18 cellular contexts compared by ENCODE assay signal in the genomic region with DNA sequence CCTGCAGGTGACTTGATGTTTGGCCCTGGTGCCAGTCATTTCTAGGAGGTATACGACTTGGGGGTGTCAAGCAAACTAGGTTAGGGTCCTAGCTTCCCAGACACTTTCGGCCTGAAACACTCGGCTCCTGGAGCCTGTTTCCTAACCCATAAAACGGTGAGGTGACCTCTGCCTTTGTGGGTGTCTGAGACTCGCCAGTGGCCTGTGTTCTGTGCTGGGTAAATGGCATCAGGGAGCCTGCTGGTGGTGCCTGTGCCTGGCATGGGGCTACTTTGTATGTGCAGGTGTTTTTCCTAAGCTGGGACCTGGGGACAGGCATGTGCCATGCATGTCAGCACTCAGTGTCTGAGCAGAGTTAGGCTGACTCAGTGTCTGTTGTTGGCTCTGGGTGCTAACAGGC.
DNase-seq lines count a peak whose midpoint lies in the region; ATAC-seq, FAIRE-seq and TF ChIP-seq lines count a peak whose summit lies in the region.
"Had no signal": no experiment of that assay in that cellular context is flagged by ENCODE, and none has a peak within 500 bp of the region (broad histone marks: within the 10 kb centered on the region; RNA-seq: fewer than 3 reads in every experiment).

No MANE protein-coding gene starts in this region.

- H3K4me2 ChIP-seq in H1 (ENCODE audit: insufficient read depth in 1 of 2, low read depth in 2 of 2, low read length in 2 of 2) = no peak overlapping the region
- H3K4me2 ChIP-seq: BLaER1, PC-9 had no signal

- H2BK120ac ChIP-seq in H1 (replicated peaks; ENCODE audit: low read depth, low read length) = no peak overlapping the region

- no peaks in the 10 kb centered on the region for H3K9me3 Mint-ChIP-seq in activated naive CD8-positive, alpha-beta T cell treated with anti-CD3 and anti-CD28 coated beads, Interleukin-2, amount 50 U/mL, for 24 hours
- H3K9me3 Mint-ChIP-seq: CD8-positive, alpha-beta memory T cell had no signal

- H4K20me1 ChIP-seq in H1 (replicated peaks in 1 of 2; ENCODE audit: control insufficient read depth in 1 of 2, insufficient read depth in 2 of 2, low read length in 2 of 2) = peaks cover 15 to 39% of the 10 kb centered on the region in 2 experiments
- H4K20me1 ChIP-seq: BLaER1 had no signal

- H2AFZ ChIP-seq in H1 (ENCODE audit: low read length) = no peak overlapping the region
- H2AFZ ChIP-seq: PC-9 had no signal

- H2BK20ac ChIP-seq in H1 (ENCODE audit: low read length) = no peak overlapping the region

- no peak overlapping the region for H3K27ac Mint-ChIP-seq in activated naive CD8-positive, alpha-beta T cell treated with anti-CD3 and anti-CD28 coated beads, Interleukin-2, amount 50 U/mL, for 24 hours
- H3K27ac Mint-ChIP-seq: CD8-positive, alpha-beta memory T cell had no signal

- peaks cover 4% of the 10 kb centered on the region for H3K27me3 Mint-ChIP-seq in activated naive CD8-positive, alpha-beta T cell treated with anti-CD3 and anti-CD28 coated beads, Interleukin-2, amount 50 U/mL, for 24 hours

- no peak for FAIRE-seq in H1 (lab: Jason Lieb, UNC)

- no peak overlapping the region for H2BK15ac ChIP-seq in H1 (ENCODE audit: low read length)

- H3K36me3 ChIP-seq in H1 (ENCODE audit: control insufficient read depth in 2 of 4, insufficient read depth in 4 of 4, low read length in 3 of 4) = no peaks in the 10 kb centered on the region
- H3K36me3 ChIP-seq in lower lobe of right lung = no peaks in the 10 kb centered on the region
- H3K36me3 ChIP-seq in tibial artery = no peaks in the 10 kb centered on the region
- H3K36me3 ChIP-seq: BLaER1 had no signal

- TF ChIP-seq RAD21 in H1 (IDR thresholded peaks at IDR 0.05 in 1 of 2, conservative IDR thresholded peaks at IDR 0.05 in 1 of 2; ENCODE audit: low read depth in 2 of 2, low read length in 2 of 2) = no peak

- no peak for TF ChIP-seq EP300 in H1 (IDR thresholded peaks at IDR 0.05; ENCODE audit: borderline replicate concordance in 1 of 2, low read depth in 2 of 2, low read length in 2 of 2)

- H3K4me1 ChIP-seq in H1 (replicated peaks in 1 of 4; ENCODE audit: control insufficient read depth in 3 of 4, insufficient read depth in 4 of 4, low read length in 3 of 4) (peaks cover 0 to 9% (median 7%) of the 10 kb centered on the region in 4 experiments; a peak in 4 of 7 replicates), lower lobe of right lung (no peaks in the 10 kb centered on the region), tibial artery (peaks cover 0 to 27% (median 15%) of the 10 kb centered on the region in 4 donors)

- no peak overlapping the region for H3K4me3 ChIP-seq in H1 (ENCODE audit: extremely low read depth in 1 of 4, insufficient read depth in 2 of 4, low read depth in 3 of 4, low read length in 4 of 4)
- H3K4me3 ChIP-seq in lower lobe of right lung = no peak overlapping the region
- no peak overlapping the region for H3K4me3 ChIP-seq in tibial artery
- H3K4me3 ChIP-seq: BLaER1, PC-9 had no signal

- no peak overlapping the region for H3K4me3 Mint-ChIP-seq in activated naive CD8-positive, alpha-beta T cell treated with anti-CD3 and anti-CD28 coated beads, Interleukin-2, amount 50 U/mL, for 24 hours
- H3K4me3 Mint-ChIP-seq: CD8-positive, alpha-beta memory T cell had no signal

- H4K91ac ChIP-seq in H1 (replicated peaks; ENCODE audit: insufficient read length, low read length) = no peak overlapping the region

- H3K27me3 ChIP-seq in H1 (replicated peaks in 1 of 4; ENCODE audit: control insufficient read depth in 3 of 4, extremely low read depth in 1 of 4, insufficient read depth in 3 of 4, low read length in 3 of 4) (no peaks in the 10 kb centered on the region), lower lobe of right lung (ENCODE audit: low read depth) (peaks cover 6% of the 10 kb centered on the region), tibial artery (no peaks in the 10 kb centered on the region)
- H3K27me3 ChIP-seq: BLaER1 had no signal

- WGBS in H1 (ENCODE audit: extremely low coverage in 1 of 2, insufficient coverage in 1 of 2, insufficient read length in 1 of 2, insufficient replicate concordance in 2 of 2, low coverage in 1 of 2, low lambda C conversion rate in 2 of 2, missing lambda C conversion rate in 1 of 2), 2 experiments = 82% methylated on average over 5 of the region's 5 CpGs; no CpG with 5 or more reads in 1 of the 2 experiments

- no peak overlapping the region for H3K9ac ChIP-seq in H1 (replicated peaks in 1 of 4; ENCODE audit: extremely low read depth in 1 of 4, low read depth in 3 of 4, low read length in 3 of 4)
- H3K9ac ChIP-seq: BLaER1 had no signal

- no peak overlapping the region for H3K56ac ChIP-seq in H1 (replicated peaks; ENCODE audit: insufficient read length, low read depth, low read length)

- H3K14ac ChIP-seq in H1 (ENCODE audit: insufficient read length) = no peak overlapping the region

- H2BK5ac ChIP-seq in H1 (ENCODE audit: low read depth, low read length) = no peak overlapping the region

- H3K9me3 ChIP-seq in H1 (ENCODE audit: insufficient read depth in 2 of 2, low read depth in 1 of 2, low read length in 1 of 2) (no peaks in the 10 kb centered on the region), lower lobe of right lung (no peaks in the 10 kb centered on the region), tibial artery (no peaks in the 10 kb centered on the region)
- H3K9me3 ChIP-seq: BLaER1 had no signal

- H3K79me2 ChIP-seq in H1 (ENCODE audit: control insufficient read depth in 1 of 2, insufficient read depth in 2 of 2, low read length in 2 of 2) = peaks cover 0 to 67% of the 10 kb centered on the region in 2 experiments; a peak in 2 of 4 replicates

- DNase-seq in Right ventricle myocardium inferior (ENCODE audit: missing footprints) (peak; percentile 55), cardiac septum (ENCODE audit: low spot score) (no peak), H1 (ENCODE audit: low read depth in 1 of 2, low spot score in 2 of 2) (no peak), lower lobe of right lung (peak; percentile 15), tibial artery (no peak), omental fat pad (ENCODE audit: low spot score) (no peak)
- no peak for DNase-seq in activated naive CD8-positive, alpha-beta T cell treated with anti-CD3 and anti-CD28 coated beads, Interleukin-2, amount 50 U/mL, for 24 hours
- DNase-seq: 8988T, DND-41, GF-D8, KG1, NCI-H1048, NCI-H146, PC-9 had no signal

- H3K4ac ChIP-seq in H1 (replicated peaks; ENCODE audit: insufficient read length, low read depth, low read length) = no peak overlapping the region

- H3K36me3 Mint-ChIP-seq in activated naive CD8-positive, alpha-beta T cell treated with anti-CD3 and anti-CD28 coated beads, Interleukin-2, amount 50 U/mL, for 24 hours (ENCODE audit: low read depth) = no peaks in the 10 kb centered on the region
- H3K36me3 Mint-ChIP-seq: CD8-positive, alpha-beta memory T cell had no signal

- CTCF ChIA-PET in H1 (lab: Charles Lee; ENCODE audit: partially characterized antibody) = interaction anchor here (0.6 to 17.5 kb wide), 12 partner anchors 8 to 194 kb away, joined by 3 to 158 read pairs (median 4); no protein-coding TSS in a partner anchor

- H3K18ac ChIP-seq in H1 (ENCODE audit: extremely low read depth, low read length) = peak overlapping the region; percentile 71; the same call in 1 of the 2 replicates

- no peak overlapping the region for H2AK5ac ChIP-seq in H1 (ENCODE audit: low read depth, low read length)

- intact Hi-C loops in Right ventricle myocardium inferior (cut with DNase I) (loop anchor here (5.0 kb wide), 1 partner anchor 138 kb away; a partner anchor contains a TSS), cardiac septum (cut with DNase I) (no loop called here), lower lobe of right lung (cut with DNase I) (no loop called here), tibial artery (cut with DNase I; ENCODE audit: low total_unique reads) (no loop called here)

- POLR2A ChIA-PET in H1 (lab: Charles Lee; ENCODE audit: partially characterized antibody) = interaction anchor here (1.0 kb wide), 1 partner anchor 88 kb away, joined by 3 read pairs; no protein-coding TSS in a partner anchor

- no peaks in the 10 kb centered on the region for H3K23me2 ChIP-seq in H1 (ENCODE audit: low read depth, low read length)

- TF ChIP-seq CTCF in H1 (IDR thresholded peaks at IDR 0.05; ENCODE audit: control extremely low read depth in 1 of 3, insufficient read depth in 1 of 3, low read depth in 1 of 3, low read length in 3 of 3) (no peak), lower lobe of right lung (IDR thresholded peaks at IDR 0.05) (no peak), tibial artery (IDR thresholded peaks at IDR 0.05) (no peak), omental fat pad (IDR thresholded peaks at IDR 0.05) (no peak)

- no peak for ATAC-seq in Right ventricle myocardium inferior
- ATAC-seq in lower lobe of right lung = no peak
- ATAC-seq in HG02642 (IDR thresholded peaks at IDR 0.05; ENCODE audit: poor library complexity, unreplicated experiment) = no peak
- ATAC-seq in omental fat pad (ENCODE audit: low FRiP score) = no peak
- no peak for ATAC-seq in activated naive CD8-positive, alpha-beta T cell treated with anti-CD3 and anti-CD28 coated beads, Interleukin-2, amount 50 U/mL, for 24 hours
- ATAC-seq: HCT116 had no signal

- no peak overlapping the region for H4K5ac ChIP-seq in H1 (ENCODE audit: insufficient read length, low read depth, low read length)

- peak overlapping the region; percentile 42; the same call in 1 of the 2 replicates for H4K8ac ChIP-seq in H1 (ENCODE audit: extremely low read depth, insufficient read depth, low read length)

- H3K4me1 Mint-ChIP-seq in activated naive CD8-positive, alpha-beta T cell treated with anti-CD3 and anti-CD28 coated beads, Interleukin-2, amount 50 U/mL, for 24 hours = no peaks in the 10 kb centered on the region
- H3K4me1 Mint-ChIP-seq: CD8-positive, alpha-beta memory T cell had no signal

- TF ChIP-seq POLR2A in H1 (IDR thresholded peaks at IDR 0.05; ENCODE audit: control extremely low read depth in 1 of 2, low read depth in 2 of 2, low read length in 2 of 2) = no peak

- peaks cover 12% of the 10 kb centered on the region; the same call in 1 of the 2 replicates for H3K79me1 ChIP-seq in H1 (ENCODE audit: low read depth, low read length)

- no peak overlapping the region for H2BK12ac ChIP-seq in H1 (ENCODE audit: low read depth, low read length)

- H3K27ac ChIP-seq in H1 (ENCODE audit: low read depth, low read length) (no peak overlapping the region), lower lobe of right lung (no peak overlapping the region), tibial artery (peak overlapping the region; percentile 70 to 73)
- H3K27ac ChIP-seq: BLaER1, PC-9 had no signal

- H3K23ac ChIP-seq in H1 (ENCODE audit: insufficient read length) = no peak overlapping the region

TF ChIP-seq in H1, 55 proteins besides CTCF, POLR2A, EP300 and RAD21 (continues in another document):
- TF ChIP-seq TAF7 (optimal IDR thresholded peaks at IDR 0.05; ENCODE audit: borderline replicate concordance, low read depth, low read length) = no peak
- TF ChIP-seq NRF1 (IDR thresholded peaks at IDR 0.05; ENCODE audit: low read depth, low read length) = no peak

Comparison
In these comparisons a context has a peak if more than half of its experiments do, and no peak if none do; other contexts are left out.
1. DNase-seq: peak in Right ventricle myocardium inferior (single experiment) and lower lobe of right lung (single experiment); none in cardiac septum (single experiment), H1 (0 of 2), tibial artery (0 of 2), omental fat pad (single experiment) and activated naive CD8-positive, alpha-beta T cell treated with anti-CD3 and anti-CD28 coated beads, Interleukin-2, amount 50 U/mL, for 24 hours (single experiment).
2. H3K27ac ChIP-seq: peak in tibial artery (2 of 2); none in H1 (single experiment) and lower lobe of right lung (single experiment).